1 cellular context compared by ENCODE assay signal in the genomic region with DNA sequence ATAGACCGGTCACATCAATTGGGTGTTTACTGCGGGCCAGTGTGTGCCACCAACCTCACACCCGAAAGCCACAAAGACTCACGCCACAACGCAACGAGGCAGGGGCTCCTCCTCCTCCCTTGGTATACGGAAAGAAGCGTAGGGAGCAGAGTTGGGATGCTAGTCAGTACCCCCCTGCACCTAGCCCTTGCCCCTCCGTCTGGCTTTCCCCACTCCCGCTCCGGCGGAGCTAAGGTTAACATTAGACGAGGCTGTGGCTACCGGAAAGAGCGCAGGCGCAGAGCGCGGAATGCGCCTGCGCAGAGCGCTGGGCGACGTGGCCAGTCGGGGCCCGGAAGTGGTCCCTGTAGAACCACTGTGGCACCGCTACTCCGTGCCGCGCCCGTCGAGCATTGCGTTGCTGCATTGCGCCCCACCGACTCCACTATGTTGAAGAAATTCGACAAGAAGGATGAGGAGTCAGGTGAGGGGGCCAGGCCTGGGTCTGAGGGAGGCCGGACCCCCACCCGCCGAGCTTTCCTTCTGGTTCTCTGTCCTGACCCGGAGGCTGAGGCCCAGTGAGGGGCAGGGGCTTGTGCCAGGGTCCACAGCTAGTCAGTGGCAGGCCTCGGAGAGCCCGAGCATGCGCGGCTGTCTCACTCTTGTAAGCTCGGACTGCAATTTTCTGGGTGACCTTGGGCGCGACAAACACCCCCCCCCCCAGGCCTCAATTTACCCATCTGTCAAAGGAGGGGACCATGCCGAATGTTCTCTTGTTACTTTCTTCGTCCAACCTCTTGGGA.
TF ChIP-seq lines count a peak whose summit lies in the region.

A gene with protein sequence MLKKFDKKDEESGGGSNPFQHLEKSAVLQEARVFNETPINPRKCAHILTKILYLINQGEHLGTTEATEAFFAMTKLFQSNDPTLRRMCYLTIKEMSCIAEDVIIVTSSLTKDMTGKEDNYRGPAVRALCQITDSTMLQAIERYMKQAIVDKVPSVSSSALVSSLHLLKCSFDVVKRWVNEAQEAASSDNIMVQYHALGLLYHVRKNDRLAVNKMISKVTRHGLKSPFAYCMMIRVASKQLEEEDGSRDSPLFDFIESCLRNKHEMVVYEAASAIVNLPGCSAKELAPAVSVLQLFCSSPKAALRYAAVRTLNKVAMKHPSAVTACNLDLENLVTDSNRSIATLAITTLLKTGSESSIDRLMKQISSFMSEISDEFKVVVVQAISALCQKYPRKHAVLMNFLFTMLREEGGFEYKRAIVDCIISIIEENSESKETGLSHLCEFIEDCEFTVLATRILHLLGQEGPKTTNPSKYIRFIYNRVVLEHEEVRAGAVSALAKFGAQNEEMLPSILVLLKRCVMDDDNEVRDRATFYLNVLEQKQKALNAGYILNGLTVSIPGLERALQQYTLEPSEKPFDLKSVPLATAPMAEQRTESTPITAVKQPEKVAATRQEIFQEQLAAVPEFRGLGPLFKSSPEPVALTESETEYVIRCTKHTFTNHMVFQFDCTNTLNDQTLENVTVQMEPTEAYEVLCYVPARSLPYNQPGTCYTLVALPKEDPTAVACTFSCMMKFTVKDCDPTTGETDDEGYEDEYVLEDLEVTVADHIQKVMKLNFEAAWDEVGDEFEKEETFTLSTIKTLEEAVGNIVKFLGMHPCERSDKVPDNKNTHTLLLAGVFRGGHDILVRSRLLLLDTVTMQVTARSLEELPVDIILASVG (plus strand): TSS at position 323 of the 782 bp plus-strand sequence. CDS start 104 bp downstream, at position 427.

TF ChIP-seq in SK-N-SH, 30 proteins besides CTCF, POLR2A, EP300 and RAD21 (continued from another document):
- TF ChIP-seq RFX5 (IDR thresholded peaks at IDR 0.05; ENCODE audit: low read length) (no peak), NFIC (IDR thresholded peaks at IDR 0.05; ENCODE audit: borderline replicate concordance) (no peak), SIN3A (IDR thresholded peaks at IDR 0.05; ENCODE audit: borderline replicate concordance, low read depth, low read length) (no peak; the same call in 1 of the 2 replicates), JUND (IDR thresholded peaks at IDR 0.05) (no peak), GATA2 (CRISPR knock-in tag; IDR thresholded peaks at IDR 0.05) (no peak), ELF1 (IDR thresholded peaks at IDR 0.05) (peak; percentile 89), TAF1 (IDR thresholded peaks at IDR 0.05; ENCODE audit: borderline replicate concordance, low read depth, low read length) (peak; percentile 80), CHD2 (IDR thresholded peaks at IDR 0.05; ENCODE audit: low read length, partially characterized antibody) (no peak), TEAD4 (IDR thresholded peaks at IDR 0.05; ENCODE audit: borderline replicate concordance, insufficient read depth) (no peak), YY1 (IDR thresholded peaks at IDR 0.05; ENCODE audit: low read depth) (no peak), RXRA (IDR thresholded peaks at IDR 0.05; ENCODE audit: borderline replicate concordance, low read depth) (no peak), SMC3 (IDR thresholded peaks at IDR 0.05; ENCODE audit: low read depth, low read length) (no peak), TCF12 (IDR thresholded peaks at IDR 0.05) (no peak), NRF1 (IDR thresholded peaks at IDR 0.05; ENCODE audit: low read depth, low read length) (peak; percentile 89), FOSL2 (IDR thresholded peaks at IDR 0.05; ENCODE audit: borderline replicate concordance, low read depth) (no peak), FOXJ3 (CRISPR knock-in tag; IDR thresholded peaks at IDR 0.05) (no peak), RCOR1 (IDR thresholded peaks at IDR 0.05; ENCODE audit: low read length) (no peak)
- TF ChIP-seq, protein P1, sequence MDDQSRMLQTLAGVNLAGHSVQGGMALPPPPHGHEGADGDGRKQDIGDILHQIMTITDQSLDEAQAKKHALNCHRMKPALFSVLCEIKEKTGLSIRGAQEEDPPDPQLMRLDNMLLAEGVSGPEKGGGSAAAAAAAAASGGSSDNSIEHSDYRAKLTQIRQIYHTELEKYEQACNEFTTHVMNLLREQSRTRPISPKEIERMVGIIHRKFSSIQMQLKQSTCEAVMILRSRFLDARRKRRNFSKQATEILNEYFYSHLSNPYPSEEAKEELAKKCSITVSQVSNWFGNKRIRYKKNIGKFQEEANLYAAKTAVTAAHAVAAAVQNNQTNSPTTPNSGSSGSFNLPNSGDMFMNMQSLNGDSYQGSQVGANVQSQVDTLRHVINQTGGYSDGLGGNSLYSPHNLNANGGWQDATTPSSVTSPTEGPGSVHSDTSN (IDR thresholded peaks at IDR 0.05), result no peak
- TF ChIP-seq, protein P2, sequence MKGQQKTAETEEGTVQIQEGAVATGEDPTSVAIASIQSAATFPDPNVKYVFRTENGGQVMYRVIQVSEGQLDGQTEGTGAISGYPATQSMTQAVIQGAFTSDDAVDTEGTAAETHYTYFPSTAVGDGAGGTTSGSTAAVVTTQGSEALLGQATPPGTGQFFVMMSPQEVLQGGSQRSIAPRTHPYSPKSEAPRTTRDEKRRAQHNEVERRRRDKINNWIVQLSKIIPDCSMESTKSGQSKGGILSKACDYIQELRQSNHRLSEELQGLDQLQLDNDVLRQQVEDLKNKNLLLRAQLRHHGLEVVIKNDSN (IDR thresholded peaks at IDR 0.05; ENCODE audit: borderline replicate concordance, low read depth), result no peak
- TF ChIP-seq, protein P3, sequence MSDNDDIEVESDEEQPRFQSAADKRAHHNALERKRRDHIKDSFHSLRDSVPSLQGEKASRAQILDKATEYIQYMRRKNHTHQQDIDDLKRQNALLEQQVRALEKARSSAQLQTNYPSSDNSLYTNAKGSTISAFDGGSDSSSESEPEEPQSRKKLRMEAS (IDR thresholded peaks at IDR 0.05; ENCODE audit: low read depth), result no peak
- TF ChIP-seq, protein P4, sequence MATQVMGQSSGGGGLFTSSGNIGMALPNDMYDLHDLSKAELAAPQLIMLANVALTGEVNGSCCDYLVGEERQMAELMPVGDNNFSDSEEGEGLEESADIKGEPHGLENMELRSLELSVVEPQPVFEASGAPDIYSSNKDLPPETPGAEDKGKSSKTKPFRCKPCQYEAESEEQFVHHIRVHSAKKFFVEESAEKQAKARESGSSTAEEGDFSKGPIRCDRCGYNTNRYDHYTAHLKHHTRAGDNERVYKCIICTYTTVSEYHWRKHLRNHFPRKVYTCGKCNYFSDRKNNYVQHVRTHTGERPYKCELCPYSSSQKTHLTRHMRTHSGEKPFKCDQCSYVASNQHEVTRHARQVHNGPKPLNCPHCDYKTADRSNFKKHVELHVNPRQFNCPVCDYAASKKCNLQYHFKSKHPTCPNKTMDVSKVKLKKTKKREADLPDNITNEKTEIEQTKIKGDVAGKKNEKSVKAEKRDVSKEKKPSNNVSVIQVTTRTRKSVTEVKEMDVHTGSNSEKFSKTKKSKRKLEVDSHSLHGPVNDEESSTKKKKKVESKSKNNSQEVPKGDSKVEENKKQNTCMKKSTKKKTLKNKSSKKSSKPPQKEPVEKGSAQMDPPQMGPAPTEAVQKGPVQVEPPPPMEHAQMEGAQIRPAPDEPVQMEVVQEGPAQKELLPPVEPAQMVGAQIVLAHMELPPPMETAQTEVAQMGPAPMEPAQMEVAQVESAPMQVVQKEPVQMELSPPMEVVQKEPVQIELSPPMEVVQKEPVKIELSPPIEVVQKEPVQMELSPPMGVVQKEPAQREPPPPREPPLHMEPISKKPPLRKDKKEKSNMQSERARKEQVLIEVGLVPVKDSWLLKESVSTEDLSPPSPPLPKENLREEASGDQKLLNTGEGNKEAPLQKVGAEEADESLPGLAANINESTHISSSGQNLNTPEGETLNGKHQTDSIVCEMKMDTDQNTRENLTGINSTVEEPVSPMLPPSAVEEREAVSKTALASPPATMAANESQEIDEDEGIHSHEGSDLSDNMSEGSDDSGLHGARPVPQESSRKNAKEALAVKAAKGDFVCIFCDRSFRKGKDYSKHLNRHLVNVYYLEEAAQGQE (IDR thresholded peaks at IDR 0.05; ENCODE audit: low read depth, low read length), result no peak
- TF ChIP-seq, protein P5, sequence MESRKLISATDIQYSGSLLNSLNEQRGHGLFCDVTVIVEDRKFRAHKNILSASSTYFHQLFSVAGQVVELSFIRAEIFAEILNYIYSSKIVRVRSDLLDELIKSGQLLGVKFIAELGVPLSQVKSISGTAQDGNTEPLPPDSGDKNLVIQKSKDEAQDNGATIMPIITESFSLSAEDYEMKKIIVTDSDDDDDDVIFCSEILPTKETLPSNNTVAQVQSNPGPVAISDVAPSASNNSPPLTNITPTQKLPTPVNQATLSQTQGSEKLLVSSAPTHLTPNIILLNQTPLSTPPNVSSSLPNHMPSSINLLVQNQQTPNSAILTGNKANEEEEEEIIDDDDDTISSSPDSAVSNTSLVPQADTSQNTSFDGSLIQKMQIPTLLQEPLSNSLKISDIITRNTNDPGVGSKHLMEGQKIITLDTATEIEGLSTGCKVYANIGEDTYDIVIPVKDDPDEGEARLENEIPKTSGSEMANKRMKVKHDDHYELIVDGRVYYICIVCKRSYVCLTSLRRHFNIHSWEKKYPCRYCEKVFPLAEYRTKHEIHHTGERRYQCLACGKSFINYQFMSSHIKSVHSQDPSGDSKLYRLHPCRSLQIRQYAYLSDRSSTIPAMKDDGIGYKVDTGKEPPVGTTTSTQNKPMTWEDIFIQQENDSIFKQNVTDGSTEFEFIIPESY (IDR thresholded peaks at IDR 0.05; ENCODE audit: borderline replicate concordance, low read depth), result no peak
- TF ChIP-seq, protein P6, sequence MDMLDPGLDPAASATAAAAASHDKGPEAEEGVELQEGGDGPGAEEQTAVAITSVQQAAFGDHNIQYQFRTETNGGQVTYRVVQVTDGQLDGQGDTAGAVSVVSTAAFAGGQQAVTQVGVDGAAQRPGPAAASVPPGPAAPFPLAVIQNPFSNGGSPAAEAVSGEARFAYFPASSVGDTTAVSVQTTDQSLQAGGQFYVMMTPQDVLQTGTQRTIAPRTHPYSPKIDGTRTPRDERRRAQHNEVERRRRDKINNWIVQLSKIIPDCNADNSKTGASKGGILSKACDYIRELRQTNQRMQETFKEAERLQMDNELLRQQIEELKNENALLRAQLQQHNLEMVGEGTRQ (IDR thresholded peaks at IDR 0.05; ENCODE audit: borderline replicate concordance, low read depth, low read length), result no peak
